Comparison of ENCODE assay signal across 31 cellular contexts in genomic region chr9:33248606-33249005, GRCh38. TPM values are rescaled to one million over a fixed set of nuclear protein-coding genes. Genes with fewer than 3 reads are reported as not detected.
DNase-seq lines count a peak whose midpoint lies in the region; ATAC-seq, FAIRE-seq and TF ChIP-seq lines count a peak whose summit lies in the region.
"Had no signal": no experiment of that assay in that cellular context is flagged by ENCODE, and none has a peak within 500 bp of the region (broad histone marks: within the 10 kb centered on the region; RNA-seq: fewer than 3 reads in every experiment).

No MANE protein-coding gene starts in this region.

- no peak for TF ChIP-seq POLR2A in GM12878 (IDR thresholded peaks at IDR 0.05; ENCODE audit: low read depth, low read length)

- ATAC-seq in GM21515 (IDR thresholded peaks at IDR 0.05; ENCODE audit: unreplicated experiment) (peak; percentile 16), HG03108 (IDR thresholded peaks at IDR 0.05; ENCODE audit: unreplicated experiment) (peak; percentile 3), GM12878 (peak; percentile 17)
- ATAC-seq: PC-3, Right ventricle myocardium inferior had no signal

- DNase-seq in GM12878 (ENCODE audit: low read depth, low spot score) (no peak), NCI-H748 treated with DMSO at 0.1 percent for 48 hours (lab: John Stamatoyannopoulos, UW) (no peak), GOT3 (lab: John Stamatoyannopoulos, UW) (no peak), KBM-7 (no peak)
- DNase-seq: activated CD4-positive, alpha-beta memory T cell treated with anti-CD3 and anti-CD28 coated beads, Interleukin-2, amount 10 ng/mL, durations not matched to agents 7 days and 5 days; activated CD4-positive, alpha-beta T cell treated with anti-CD3 and anti-CD28 coated beads for 1 hour; activated effector memory CD4-positive, alpha-beta T cell treated with Interleukin-2 at 50 U/mL for 16 hours; activated naive CD8-positive, alpha-beta T cell treated with anti-CD3 and anti-CD28 coated beads, Interleukin-2, amount 10 ng/mL, durations not matched to agents 7 days and 5 days; C1 segment of cervical spinal cord; Calu3; central memory CD4-positive, alpha-beta T cell; dermis blood vessel endothelial cell; DMS79 treated with DMSO at 0.1 percent for 48 hours; esophagus squamous epithelium; NCI-H187; NCI-H2171; NCI-H510A treated with DMSO at 0.1 percent for 48 hours; PC-3; stimulated activated naive CD8-positive, alpha-beta T cell treated with anti-CD3 and anti-CD28 coated beads, Interleukin-15, amount 100 ng/mL, for 72 hours; tibial artery had no signal

- no TSS peak for BruUV-seq in GM12878 (replicated peaks; lab: Mats Ljungman, UMichigan)

- intact Hi-C loops in GM12878 (cut with micrococcal nuclease; ENCODE audit: unreplicated experiment), result no loop called here

- 88% methylated on average over 3 of the region's 3 CpGs for WGBS in GM12878 (ENCODE audit: insufficient coverage, insufficient replicate concordance, low lambda C conversion rate, missing lambda C conversion rate)

- H3K4me1 ChIP-seq in BLaER1 treated with 17β-estradiol and CSF1 and Interleukin-3, amounts not matched to agents 10 nM and 100 nM, result peaks cover 36 to 50% (median 39%) of the 10 kb centered on the region in 10 experiments
- H3K4me1 ChIP-seq in GM12878 (ENCODE audit: control insufficient read depth, insufficient read depth, low read length), result peaks cover 16% of the 10 kb centered on the region
- H3K4me1 ChIP-seq: ascending aorta, esophagus squamous epithelium, tibial artery had no signal

- H3K79me2 ChIP-seq in GM12878 (ENCODE audit: control insufficient read depth, insufficient read depth, low read length), result no peaks in the 10 kb centered on the region

- peak overlapping the region in 4 of 11 experiments; percentile 40 to 72 (median 52); a peak in 8 of 22 replicates for H3K27ac ChIP-seq in BLaER1 treated with 17β-estradiol and CSF1 and Interleukin-3, amounts not matched to agents 10 nM and 100 nM
- no peak overlapping the region for H3K27ac ChIP-seq in GM12878 (ENCODE audit: control insufficient read depth, insufficient read depth)
- H3K27ac ChIP-seq: ascending aorta, esophagus squamous epithelium, tibial artery had no signal

- no peak overlapping the region for H2AFZ ChIP-seq in GM12878 (ENCODE audit: control insufficient read depth, low read depth, low read length)

- no peak for FAIRE-seq in GM12878 (lab: Jason Lieb, UNC)
- FAIRE-seq: frontal cortex had no signal

- RAD21 ChIA-PET in GM12878 (lab: Charles Lee; ENCODE audit: unreplicated experiment), result interaction anchor here (0.9 to 1.4 kb wide), 2 partner anchors 9 to 22 kb away, joined by 4 read pairs; no protein-coding TSS in a partner anchor

- in situ Hi-C loops in GM12878 (cut with MboI) (loop anchor here (5.0 kb wide), 1 partner anchor 49 kb away; no protein-coding TSS in a partner anchor), KBM-7 (cut with MboI; ENCODE audit: low pct_unique_long_range_greater_than_20kb, low sequenced_read_pairs) (no loop called here)

- POLR2A ChIA-PET in GM12878 (lab: Charles Lee), result interaction anchor here (1.0 kb wide), 1 partner anchor 119 kb away, joined by 3 read pairs; no protein-coding TSS in a partner anchor

- H3K4me3 ChIP-seq in BLaER1 treated with 17β-estradiol and CSF1 and Interleukin-3, amounts not matched to agents 10 nM and 100 nM, result no peak overlapping the region
- H3K4me3 ChIP-seq in GM12878, result no peak overlapping the region
- H3K4me3 ChIP-seq: ascending aorta, esophagus squamous epithelium, tibial artery had no signal

- TF ChIP-seq RAD21 in GM12878 (IDR thresholded peaks at IDR 0.05; ENCODE audit: insufficient read depth, low read depth, low read length), result no peak

- H3K36me3 ChIP-seq in BLaER1 treated with 17β-estradiol and CSF1 and Interleukin-3, amounts not matched to agents 10 nM and 100 nM, result peaks cover 19 to 48% (median 35%) of the 10 kb centered on the region in 11 experiments
- peaks cover 3 to 8% of the 10 kb centered on the region in 2 experiments; a peak in 2 of 4 replicates for H3K36me3 ChIP-seq in GM12878 (ENCODE audit: control insufficient read depth in 2 of 2, insufficient read depth in 2 of 2, low read length in 1 of 2)

- H3K4me2 ChIP-seq in BLaER1 treated with 17β-estradiol and CSF1 and Interleukin-3, amounts not matched to agents 10 nM and 100 nM, result peak overlapping the region in 10 of 11 experiments; percentile 58 to 77 (median 72); a peak in 17 of 22 replicates
- no peak overlapping the region for H3K4me2 ChIP-seq in GM12878 (ENCODE audit: control insufficient read depth, insufficient read depth)

- SMC1A ChIA-PET in GM12878 (lab: Charles Lee; ENCODE audit: uncharacterized antibody, unreplicated experiment), result interaction anchor here (1.2 kb wide), 2 partner anchors 9 to 23 kb away, joined by 3 to 5 read pairs; no protein-coding TSS in a partner anchor

- peak overlapping the region in 3 of 11 experiments; percentile 21 to 59 (median 23); a peak in 4 of 22 replicates for H3K9ac ChIP-seq in BLaER1 treated with 17β-estradiol and CSF1 and Interleukin-3, amounts not matched to agents 10 nM and 100 nM
- no peak overlapping the region for H3K9ac ChIP-seq in GM12878 (ENCODE audit: control insufficient read depth, insufficient read depth, low read length)

- peaks cover 0 to 17% (median 0%) of the 10 kb centered on the region in 11 experiments; a peak in 1 of 22 replicates for H4K20me1 ChIP-seq in BLaER1 treated with 17β-estradiol and CSF1 and Interleukin-3, amounts not matched to agents 10 nM and 100 nM
- no peaks in the 10 kb centered on the region for H4K20me1 ChIP-seq in GM12878 (ENCODE audit: control insufficient read depth, insufficient read depth)

- CTCF ChIA-PET in GM12878 (lab: Yijun Ruan, JAX), result interaction anchor here (0.7 to 1.5 kb wide), 6 partner anchors 13 to 205 kb away, joined by 3 read pairs; partner anchors contain the start of gene NFX1

- TF ChIP-seq EP300 in GM12878 (IDR thresholded peaks at IDR 0.05; ENCODE audit: borderline replicate concordance in 1 of 2, control insufficient read depth in 1 of 2, low read depth in 2 of 2, low read length in 2 of 2), result no peak

- H3K9me3 ChIP-seq in BLaER1 treated with 17β-estradiol and CSF1 and Interleukin-3, amounts not matched to agents 10 nM and 100 nM (replicated peaks in 1 of 11), result no peaks in the 10 kb centered on the region
- no peaks in the 10 kb centered on the region for H3K9me3 ChIP-seq in GM12878 (replicated peaks; ENCODE audit: control insufficient read depth, insufficient read depth, low read length)
- H3K9me3 ChIP-seq: ascending aorta, esophagus squamous epithelium, tibial artery had no signal

- H3K27me3 ChIP-seq in BLaER1 treated with 17β-estradiol and CSF1 and Interleukin-3, amounts not matched to agents 10 nM and 100 nM, result no peaks in the 10 kb centered on the region
- H3K27me3 ChIP-seq in GM12878 (replicated peaks in 1 of 2; ENCODE audit: control insufficient read depth in 2 of 2, insufficient read depth in 2 of 2, low read length in 1 of 2), result no peaks in the 10 kb centered on the region
- H3K27me3 ChIP-seq: ascending aorta, esophagus squamous epithelium, tibial artery had no signal

- no peak for TF ChIP-seq CTCF in GM12878 (IDR thresholded peaks at IDR 0.05 in 2 of 3, conservative IDR thresholded peaks at IDR 0.05 in 1 of 3; ENCODE audit: control insufficient read depth in 2 of 3, extremely low read depth in 1 of 3, insufficient read depth in 1 of 3, low read depth in 3 of 3, low read length in 3 of 3)

RNA-seq across cellular contexts. Expression of gene SPINK4, which starts 8.6 kb away (rescaled TPM):
- total RNA-seq in GM12878 (2013; cell fraction: nucleolus; rRNA removed), result not detected in 2 replicates
- total RNA-seq in GM12878 (2014; rRNA removed) (not detected in 2 replicates), GM12878 (2014; rRNA removed; fragmentation: Illumina TruSeq; extraction: Trizol) (not detected in 2 replicates), GM12878 (2021) (not detected in 2 replicates)
- polyA plus RNA-seq in GM12878 (2011; ENCODE audit: low read depth), result not detected
- polyA plus RNA-seq in GM12878 (2011; rRNA removed) (not detected in 2 replicates), GM12878 (2014; fragmentation: Illumina TruSeq; extraction: Trizol) (not detected in 2 replicates), GM12878 (2014; fragmentation: Nextera tagmentation; extraction: Ambion mirVana) (not detected), GM12878 (2014; rRNA removed) (not detected in 2 replicates), GM12878 (2016; fragmentation: Nextera tagmentation; extraction: Ambion mirVana) (not detected)
- not detected in 2 replicates for polyA plus RNA-seq in GM12878 (2011; cell fraction: cytosol; rRNA removed)
- not detected in 2 replicates for polyA plus RNA-seq in GM12878 (2011; cell fraction: nucleus; rRNA removed)
- not detected in 2 replicates for polyA plus RNA-seq in GM12878 (2012)
- not detected in 2 replicates for polyA minus RNA-seq in GM12878 (2011; rRNA and poly(A)+ RNA removed)
- polyA minus RNA-seq in GM12878 (2011; cell fraction: cytosol; rRNA and poly(A)+ RNA removed), result 6.7 and 35.7 TPM in 2 replicates
- 1.8 TPM in 1 of 2 replicates, not detected in the other for polyA minus RNA-seq in GM12878 (2011; cell fraction: nucleus; rRNA and poly(A)+ RNA removed)
- total RNA-seq: activated CD4-positive, alpha-beta memory T cell treated with anti-CD3 and anti-CD28 coated beads, Interleukin-2, amount 10 ng/mL, durations not matched to agents 7 days and 5 days; activated naive CD8-positive, alpha-beta T cell treated with anti-CD3 and anti-CD28 coated beads, Interleukin-2, amount 10 ng/mL, durations not matched to agents 7 days and 5 days; ascending aorta; Calu3; dermis blood vessel endothelial cell; esophagus squamous epithelium; frontal cortex; HT1080; lung microvascular endothelial cell; osteocyte; PC-3; Right ventricle myocardium inferior; skeletal muscle tissue; T-helper 2 cell treated with Interferon-gamma antibody and Interleukin-4, amounts not matched to agents 100 ng/mL and 5 ng/mL, for 36 hours had no signal

RNA-seq across cellular contexts. Expression of gene BAG1, which starts 15.9 kb away (rescaled TPM):
- 43.3 and 52.7 TPM in 2 replicates for total RNA-seq in GM12878 (2013; cell fraction: nucleolus; rRNA removed)
- total RNA-seq in GM12878 (2014; rRNA removed) (46.3 and 50.0 TPM in 2 replicates), GM12878 (2014; rRNA removed; fragmentation: Illumina TruSeq; extraction: Trizol) (67.9 and 72.1 TPM in 2 replicates), GM12878 (2021) (120 and 121 TPM in 2 replicates)
- 56.0 TPM for polyA plus RNA-seq in GM12878 (2011; ENCODE audit: low read depth)
- polyA plus RNA-seq in GM12878 (2011; rRNA removed) (43.9 and 54.3 TPM in 2 replicates), GM12878 (2014; fragmentation: Illumina TruSeq; extraction: Trizol) (60.8 and 65.6 TPM in 2 replicates), GM12878 (2014; fragmentation: Nextera tagmentation; extraction: Ambion mirVana) (10 to 100 TPM; 11.6 to 43.8 TPM), GM12878 (2014; rRNA removed) (107 and 115 TPM in 2 replicates), GM12878 (2016; fragmentation: Nextera tagmentation; extraction: Ambion mirVana) (100 to 1,000 TPM; 120 to 135 TPM)
- 28.7 and 38.7 TPM in 2 replicates for polyA plus RNA-seq in GM12878 (2011; cell fraction: cytosol; rRNA removed)
- polyA plus RNA-seq in GM12878 (2011; cell fraction: nucleus; rRNA removed), result 28.4 and 37.7 TPM in 2 replicates
- polyA plus RNA-seq in GM12878 (2012), result 51.5 and 53.4 TPM in 2 replicates
- polyA minus RNA-seq in GM12878 (2011; rRNA and poly(A)+ RNA removed), result 24.5 and 25.2 TPM in 2 replicates
- 11.5 and 14.2 TPM in 2 replicates for polyA minus RNA-seq in GM12878 (2011; cell fraction: cytosol; rRNA and poly(A)+ RNA removed)
- 27.7 and 54.5 TPM in 2 replicates for polyA minus RNA-seq in GM12878 (2011; cell fraction: nucleus; rRNA and poly(A)+ RNA removed)

RNA-seq across cellular contexts. Expression of gene CHMP5, which starts 16.2 kb away (rescaled TPM):
- total RNA-seq in GM12878 (2013; cell fraction: nucleolus; rRNA removed), result 27.2 and 29.5 TPM in 2 replicates
- total RNA-seq in GM12878 (2014; rRNA removed), result 40.3 and 55.7 TPM in 2 replicates
- 68.7 and 75.7 TPM in 2 replicates for total RNA-seq in GM12878 (2014; rRNA removed; fragmentation: Illumina TruSeq; extraction: Trizol)
- total RNA-seq in GM12878 (2021), result 50.6 and 56.7 TPM in 2 replicates
- polyA plus RNA-seq in GM12878 (2011; ENCODE audit: low read depth), result 56.9 TPM
- 179 and 312 TPM in 2 replicates for polyA plus RNA-seq in GM12878 (2011; rRNA removed)
- 51.2 and 60.3 TPM in 2 replicates for polyA plus RNA-seq in GM12878 (2011; cell fraction: cytosol; rRNA removed)
- polyA plus RNA-seq in GM12878 (2011; cell fraction: nucleus; rRNA removed), result 56.1 and 66.1 TPM in 2 replicates
- 63.1 and 86.9 TPM in 2 replicates for polyA plus RNA-seq in GM12878 (2012)
- 79.0 and 91.5 TPM in 2 replicates for polyA plus RNA-seq in GM12878 (2014; fragmentation: Illumina TruSeq; extraction: Trizol)
- polyA plus RNA-seq in GM12878 (2014; fragmentation: Nextera tagmentation; extraction: Ambion mirVana), result 100 to 1,000 TPM; 121 to 152 TPM
- 41.8 and 65.1 TPM in 2 replicates for polyA plus RNA-seq in GM12878 (2014; rRNA removed)
- 10 to 100 TPM; 78.3 to 83.8 TPM for polyA plus RNA-seq in GM12878 (2016; fragmentation: Nextera tagmentation; extraction: Ambion mirVana)
- polyA minus RNA-seq in GM12878 (2011; rRNA and poly(A)+ RNA removed), result 28.8 and 52.7 TPM in 2 replicates
- 18.2 and 24.5 TPM in 2 replicates for polyA minus RNA-seq in GM12878 (2011; cell fraction: cytosol; rRNA and poly(A)+ RNA removed)
- 9.8 and 20.5 TPM in 2 replicates for polyA minus RNA-seq in GM12878 (2011; cell fraction: nucleus; rRNA and poly(A)+ RNA removed)

RNA-seq across cellular contexts. Expression of gene NFX1, which starts 41.7 kb away (rescaled TPM):
- 106 and 126 TPM in 2 replicates for total RNA-seq in GM12878 (2013; cell fraction: nucleolus; rRNA removed)
- total RNA-seq in GM12878 (2014; rRNA removed) (31.7 and 33.0 TPM in 2 replicates), GM12878 (2014; rRNA removed; fragmentation: Illumina TruSeq; extraction: Trizol) (32.4 and 33.8 TPM in 2 replicates), GM12878 (2021) (32.6 and 37.7 TPM in 2 replicates)
- polyA plus RNA-seq in GM12878 (2011; ENCODE audit: low read depth), result 25.7 TPM
- polyA plus RNA-seq in GM12878 (2011; rRNA removed) (43.6 and 44.2 TPM in 2 replicates), GM12878 (2014; fragmentation: Illumina TruSeq; extraction: Trizol) (44.4 and 46.0 TPM in 2 replicates), GM12878 (2014; fragmentation: Nextera tagmentation; extraction: Ambion mirVana) (10 to 100 TPM; 11.9 to 18.6 TPM), GM12878 (2014; rRNA removed) (33.0 and 34.6 TPM in 2 replicates), GM12878 (2016; fragmentation: Nextera tagmentation; extraction: Ambion mirVana) (10 to 100 TPM; 42.6 to 45.1 TPM)
- 46.4 and 50.9 TPM in 2 replicates for polyA plus RNA-seq in GM12878 (2011; cell fraction: cytosol; rRNA removed)
- 56.3 and 62.8 TPM in 2 replicates for polyA plus RNA-seq in GM12878 (2011; cell fraction: nucleus; rRNA removed)
- 29.4 and 36.7 TPM in 2 replicates for polyA plus RNA-seq in GM12878 (2012)
- polyA minus RNA-seq in GM12878 (2011; rRNA and poly(A)+ RNA removed), result 106 and 140 TPM in 2 replicates
- polyA minus RNA-seq in GM12878 (2011; cell fraction: cytosol; rRNA and poly(A)+ RNA removed), result 19.8 and 30.7 TPM in 2 replicates
- 34.7 and 50.5 TPM in 2 replicates for polyA minus RNA-seq in GM12878 (2011; cell fraction: nucleus; rRNA and poly(A)+ RNA removed)
